In genomic region chr17:55005520-55005919, GRCh38 we compare ENCODE assay signal across 9 cellular contexts. TPM values are rescaled to one million over a fixed set of nuclear protein-coding genes. Genes with fewer than 3 reads are reported as not detected.
DNase-seq lines count a peak whose midpoint lies in the region; ATAC-seq, FAIRE-seq and TF ChIP-seq lines count a peak whose summit lies in the region.
"Had no signal": no experiment of that assay in that cellular context is flagged by ENCODE, and none has a peak within 500 bp of the region (broad histone marks: within the 10 kb centered on the region; RNA-seq: fewer than 3 reads in every experiment).

No MANE protein-coding gene starts in this region.

- H3K9me3 Mint-ChIP-seq in HFFc6 = no peaks in the 10 kb centered on the region
- no peaks in the 10 kb centered on the region for H3K9me3 Mint-ChIP-seq in activated naive CD8-positive, alpha-beta T cell treated with anti-CD3 and anti-CD28 coated beads, Interleukin-2, amount 50 U/mL, for 24 hours

- no peaks in the 10 kb centered on the region for H3K4me1 ChIP-seq in kidney (ENCODE audit: control insufficient read depth in 1 of 2, insufficient read depth in 1 of 2, low read depth in 1 of 2, low read length in 2 of 2)

- no peaks in the 10 kb centered on the region for H3K9me2 ChIP-seq in SU-DHL-6 (replicated peaks; ENCODE audit: insufficient read depth, low read length)

- H3K36me3 Mint-ChIP-seq in HFFc6 (ENCODE audit: low read depth) = no peaks in the 10 kb centered on the region
- peaks cover 5% of the 10 kb centered on the region for H3K36me3 Mint-ChIP-seq in activated naive CD8-positive, alpha-beta T cell treated with anti-CD3 and anti-CD28 coated beads, Interleukin-2, amount 50 U/mL, for 24 hours (ENCODE audit: low read depth)

- 0 out of 2 replicates have a peak, but pooled peaks cover 3% of the 10 kb centered on the region for H3F3A ChIP-seq in SU-DHL-6 (ENCODE audit: insufficient read depth)

- peak; percentile 4 for DNase-seq in G401 (ENCODE audit: low spot score)
- no peak for DNase-seq in HFFc6
- no peak for DNase-seq in kidney
- no peak for DNase-seq in posterior cingulate gyrus
- DNase-seq in activated naive CD8-positive, alpha-beta T cell treated with anti-CD3 and anti-CD28 coated beads, Interleukin-2, amount 50 U/mL, for 24 hours = no peak
- DNase-seq: cerebellar nuclear complex had no signal

- H3K27ac ChIP-seq in SU-DHL-6 (ENCODE audit: low read depth, low read length) (no peak overlapping the region), kidney (ENCODE audit: low read depth in 2 of 2, low read length in 2 of 2) (no peak overlapping the region)

- no peaks in the 10 kb centered on the region for H3K27me3 ChIP-seq in SU-DHL-6 (ENCODE audit: low read length)

- H3K9ac ChIP-seq in SU-DHL-6 (ENCODE audit: low read length) = no peak overlapping the region
- H3K9ac ChIP-seq in kidney (ENCODE audit: low read length in 2 of 2) = no peak overlapping the region

- H3K36me3 ChIP-seq in SU-DHL-6 (ENCODE audit: low read length) = no peaks in the 10 kb centered on the region
- H3K36me3 ChIP-seq in kidney (ENCODE audit: control insufficient read depth in 1 of 2, insufficient read depth in 2 of 2, low read length in 2 of 2) = no peaks in the 10 kb centered on the region

- TF ChIP-seq CTCF in HFFc6 (IDR thresholded peaks at IDR 0.05) = peak; percentile 65
- peak; percentile 43 for TF ChIP-seq CTCF in SU-DHL-6 (IDR thresholded peaks at IDR 0.05; ENCODE audit: insufficient read depth, low read length, poor library complexity, severe bottlenecking)
- peak; percentile 24 for TF ChIP-seq CTCF in kidney (IDR thresholded peaks at IDR 0.05; ENCODE audit: borderline replicate concordance, extremely low read depth, insufficient read depth)

- no peak overlapping the region for H2AFZ ChIP-seq in SU-DHL-6 (ENCODE audit: low read depth, low read length, severe bottlenecking)

- H3K4me3 ChIP-seq in SU-DHL-6 (ENCODE audit: insufficient read depth, low read length, poor library complexity, severe bottlenecking) (no peak overlapping the region), kidney (ENCODE audit: low read length in 2 of 2) (no peak overlapping the region)

- H3K27me3 Mint-ChIP-seq in HFFc6 (ENCODE audit: insufficient read depth) = no peaks in the 10 kb centered on the region
- no peaks in the 10 kb centered on the region for H3K27me3 Mint-ChIP-seq in activated naive CD8-positive, alpha-beta T cell treated with anti-CD3 and anti-CD28 coated beads, Interleukin-2, amount 50 U/mL, for 24 hours

- ATAC-seq in HG03025 (IDR thresholded peaks at IDR 0.05; ENCODE audit: low FRiP score, unreplicated experiment) = no peak
- no peak for ATAC-seq in GM21381 (IDR thresholded peaks at IDR 0.05; ENCODE audit: unreplicated experiment)
- no peak for ATAC-seq in activated naive CD8-positive, alpha-beta T cell treated with anti-CD3 and anti-CD28 coated beads, Interleukin-2, amount 50 U/mL, for 24 hours

- no peaks in the 10 kb centered on the region for H3K79me2 ChIP-seq in SU-DHL-6 (ENCODE audit: insufficient read depth, low read length)

- H3K4me3 Mint-ChIP-seq in HFFc6 = no peak overlapping the region
- H3K4me3 Mint-ChIP-seq in activated naive CD8-positive, alpha-beta T cell treated with anti-CD3 and anti-CD28 coated beads, Interleukin-2, amount 50 U/mL, for 24 hours = no peak overlapping the region

- intact Hi-C loops in kidney (cut with DNase I) (no loop called here), posterior cingulate gyrus (cut with DNase I) (no loop called here)

- no peak overlapping the region for H3K27ac Mint-ChIP-seq in HFFc6
- H3K27ac Mint-ChIP-seq in activated naive CD8-positive, alpha-beta T cell treated with anti-CD3 and anti-CD28 coated beads, Interleukin-2, amount 50 U/mL, for 24 hours = no peak overlapping the region

- in situ Hi-C loops in G401 (cut with HindIII; ENCODE audit: low sequenced_read_pairs) = no loop called here

- FAIRE-seq in kidney (lab: Jason Lieb, UNC) = no peak

- no peaks in the 10 kb centered on the region; the same call in 1 of the 2 replicates for H4K20me1 ChIP-seq in SU-DHL-6 (ENCODE audit: low read depth, low read length)

- no peaks in the 10 kb centered on the region for H3K4me1 Mint-ChIP-seq in HFFc6 (ENCODE audit: low read depth)
- no peaks in the 10 kb centered on the region for H3K4me1 Mint-ChIP-seq in activated naive CD8-positive, alpha-beta T cell treated with anti-CD3 and anti-CD28 coated beads, Interleukin-2, amount 50 U/mL, for 24 hours

- H3K9me3 ChIP-seq in SU-DHL-6 (ENCODE audit: insufficient read depth, low read length) (no peaks in the 10 kb centered on the region), kidney (ENCODE audit: control insufficient read depth in 1 of 2, low read length in 2 of 2) (no peaks in the 10 kb centered on the region)

- no peak overlapping the region for H3K4me2 ChIP-seq in SU-DHL-6 (ENCODE audit: low read depth, low read length, poor library complexity, severe bottlenecking)

RNA-seq across cellular contexts. Expression of gene STXBP4, which starts 37.0 kb away (rescaled TPM):
- 1.2 and 2.8 TPM in 2 replicates for total RNA-seq in G401 (2014; rRNA removed; shearing (Covaris generic))
- total RNA-seq in HFFc6 (2021; fragmentation: NEBNext Ultra II Directional; extraction: Animal tissue kit (Norgen Biotek cat#: 25700)) = 10 to 100 TPM in 5 of 6 experiments, 1 to 10 TPM in 1; 9.4 to 12.9 (median 11.4) TPM
- total RNA-seq in kidney = 20.2 TPM
- 4.5 TPM for polyA plus RNA-seq in kidney (ENCODE audit: insufficient read depth, low read depth, low replicate concordance)

RNA-seq across cellular contexts. Expression of gene COX11, which starts 37.1 kb away (rescaled TPM):
- total RNA-seq in G401 (2014; rRNA removed; shearing (Covaris generic)) = 90.8 and 98.5 TPM in 2 replicates
- 10 to 100 TPM; 34.1 to 45.9 (median 43.2) TPM for total RNA-seq in HFFc6 (2021; fragmentation: NEBNext Ultra II Directional; extraction: Animal tissue kit (Norgen Biotek cat#: 25700))
- 64.9 TPM for total RNA-seq in kidney
- polyA plus RNA-seq in kidney (ENCODE audit: insufficient read depth, low read depth, low replicate concordance) = 52.7 TPM
